1 cellular context compared by ENCODE assay signal in the genomic region with DNA sequence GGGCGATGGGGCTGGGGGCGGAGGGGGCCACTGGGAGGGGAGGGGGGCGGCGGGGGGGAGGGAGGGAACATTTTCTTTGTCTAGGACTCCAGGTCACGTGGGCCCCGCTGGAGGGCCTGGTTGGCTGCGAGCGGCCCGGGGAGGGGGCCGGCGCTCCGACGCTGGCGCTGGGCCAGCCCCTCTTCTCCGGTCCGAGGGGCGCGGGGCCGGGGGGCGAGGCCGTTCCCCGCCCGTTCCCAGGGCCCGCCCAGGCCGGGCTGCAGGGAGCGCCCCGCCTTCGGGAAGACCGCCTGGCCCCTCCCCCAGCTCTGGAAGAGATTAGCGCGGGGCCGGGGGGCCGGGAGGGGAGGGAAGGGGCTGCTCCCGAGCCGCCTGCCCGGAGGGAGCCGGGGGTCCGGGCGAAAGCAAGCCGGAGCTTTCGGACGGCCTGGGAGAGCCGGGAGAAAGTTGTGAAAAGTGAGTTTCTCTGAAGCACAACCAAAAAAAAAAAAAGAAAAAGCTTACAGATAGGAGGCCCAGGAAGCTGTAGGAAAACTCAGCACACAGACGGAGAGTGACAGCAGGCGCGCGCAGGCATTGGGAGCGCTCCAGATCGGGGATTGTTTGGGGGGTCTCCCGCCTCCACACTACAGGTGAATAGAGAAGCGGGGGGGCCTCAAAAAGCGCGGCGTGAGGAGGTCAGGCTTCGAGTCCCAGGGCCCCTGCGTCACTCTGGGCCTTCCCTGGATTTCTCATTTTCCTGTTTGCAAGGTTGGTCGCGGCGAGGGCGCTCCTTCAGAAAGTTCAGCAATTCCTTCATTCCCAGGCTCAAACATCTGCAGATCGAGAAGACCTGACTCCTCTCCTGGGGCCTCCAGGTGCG.
A peak's percentile ranks its signal among the peaks of the same experiment; 100 is the strongest.
TF ChIP-seq lines count a peak whose summit lies in the region.

No MANE protein-coding gene starts in this region.

TF ChIP-seq in HepG2, 621 proteins besides CTCF, POLR2A, EP300 and RAD21 (continued from another document and continues in another):
- TF ChIP-seq HMGXB3 (CRISPR knock-in tag; IDR thresholded peaks at IDR 0.05; ENCODE audit: borderline replicate concordance) = no peak
- TF ChIP-seq ZFP41 (CRISPR knock-in tag; IDR thresholded peaks at IDR 0.05; ENCODE audit: borderline replicate concordance) = no peak
- no peak for TF ChIP-seq TCF7 (IDR thresholded peaks at IDR 0.05; ENCODE audit: low read depth)
- no peak for TF ChIP-seq RFX5 (IDR thresholded peaks at IDR 0.05; ENCODE audit: low read depth, low read length)
- TF ChIP-seq HMG20B (CRISPR knock-in tag; conservative IDR thresholded peaks at IDR 0.05) = no peak
- TF ChIP-seq THAP7 (CRISPR knock-in tag; IDR thresholded peaks at IDR 0.05) = no peak
- no peak for TF ChIP-seq U2AF1 (optimal IDR thresholded peaks at IDR 0.05; ENCODE audit: low read depth, low read length)
- TF ChIP-seq NFKB2 (CRISPR knock-in tag; IDR thresholded peaks at IDR 0.05; ENCODE audit: borderline replicate concordance) = no peak
- no peak for TF ChIP-seq XBP1 (CRISPR knock-in tag; IDR thresholded peaks at IDR 0.05)
- TF ChIP-seq IRF2 (CRISPR knock-in tag; IDR thresholded peaks at IDR 0.05) = no peak
- TF ChIP-seq MTA1 (CRISPR knock-in tag; IDR thresholded peaks at IDR 0.05; ENCODE audit: borderline replicate concordance) = no peak
- peak; percentile 66 for TF ChIP-seq SP5 (CRISPR knock-in tag; IDR thresholded peaks at IDR 0.05; ENCODE audit: borderline replicate concordance, low read depth)
- peak; percentile 4 for TF ChIP-seq ZEB1 (IDR thresholded peaks at IDR 0.05; ENCODE audit: insufficient replicate concordance, low read depth)
- no peak for TF ChIP-seq SETDB1 (CRISPR knock-in tag; IDR thresholded peaks at IDR 0.05; ENCODE audit: borderline replicate concordance)
- no peak for TF ChIP-seq NFATC3 (CRISPR knock-in tag; IDR thresholded peaks at IDR 0.05)
- no peak for TF ChIP-seq SRSF1 (optimal IDR thresholded peaks at IDR 0.05; ENCODE audit: low read depth, low read length)
- no peak for TF ChIP-seq ZNF782 (CRISPR knock-in tag; IDR thresholded peaks at IDR 0.05; ENCODE audit: borderline replicate concordance)
- no peak for TF ChIP-seq RXRB (CRISPR knock-in tag; IDR thresholded peaks at IDR 0.05; ENCODE audit: borderline replicate concordance)
- peak; percentile 60; the same call in 1 of the 2 replicates for TF ChIP-seq NFYB (CRISPR knock-in tag; IDR thresholded peaks at IDR 0.05)
- TF ChIP-seq, protein P1, sequence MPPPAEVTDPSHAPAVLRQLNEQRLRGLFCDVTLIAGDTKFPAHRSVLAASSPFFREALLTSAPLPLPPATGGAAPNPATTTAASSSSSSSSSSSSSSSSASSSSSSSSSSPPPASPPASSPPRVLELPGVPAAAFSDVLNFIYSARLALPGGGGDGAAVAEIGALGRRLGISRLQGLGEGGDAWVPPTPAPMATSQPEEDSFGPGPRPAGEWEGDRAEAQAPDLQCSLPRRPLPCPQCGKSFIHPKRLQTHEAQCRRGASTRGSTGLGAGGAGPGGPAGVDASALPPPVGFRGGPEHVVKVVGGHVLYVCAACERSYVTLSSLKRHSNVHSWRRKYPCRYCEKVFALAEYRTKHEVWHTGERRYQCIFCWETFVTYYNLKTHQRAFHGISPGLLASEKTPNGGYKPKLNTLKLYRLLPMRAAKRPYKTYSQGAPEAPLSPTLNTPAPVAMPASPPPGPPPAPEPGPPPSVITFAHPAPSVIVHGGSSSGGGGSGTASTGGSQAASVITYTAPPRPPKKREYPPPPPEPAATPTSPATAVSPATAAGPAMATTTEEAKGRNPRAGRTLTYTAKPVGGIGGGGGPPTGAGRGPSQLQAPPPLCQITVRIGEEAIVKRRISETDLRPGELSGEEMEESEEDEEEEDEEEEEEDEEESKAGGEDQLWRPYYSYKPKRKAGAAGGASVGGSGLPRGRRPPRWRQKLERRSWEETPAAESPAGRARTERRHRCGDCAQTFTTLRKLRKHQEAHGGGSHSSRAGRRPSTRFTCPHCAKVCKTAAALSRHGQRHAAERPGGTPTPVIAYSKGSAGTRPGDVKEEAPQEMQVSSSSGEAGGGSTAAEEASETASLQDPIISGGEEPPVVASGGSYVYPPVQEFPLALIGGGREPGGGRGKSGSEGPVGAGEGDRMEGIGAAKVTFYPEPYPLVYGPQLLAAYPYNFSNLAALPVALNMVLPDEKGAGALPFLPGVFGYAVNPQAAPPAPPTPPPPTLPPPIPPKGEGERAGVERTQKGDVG (CRISPR knock-in tag; IDR thresholded peaks at IDR 0.05; ENCODE audit: borderline replicate concordance) = peak; percentile 27; the same call in 1 of the 2 replicates
- TF ChIP-seq DR1 (CRISPR knock-in tag; IDR thresholded peaks at IDR 0.05) = no peak; the same call in 1 of the 2 replicates
- TF ChIP-seq ZNF253 (CRISPR knock-in tag; IDR thresholded peaks at IDR 0.05; ENCODE audit: borderline replicate concordance) = no peak
- TF ChIP-seq ZMAT3 (CRISPR knock-in tag; conservative IDR thresholded peaks at IDR 0.05) = no peak
- 0 out of 2 replicates have a peak, but pooled peaks have one; percentile 10 for TF ChIP-seq ZNF724P (CRISPR knock-in tag; IDR thresholded peaks at IDR 0.05; ENCODE audit: borderline replicate concordance)
- TF ChIP-seq, protein P2, sequence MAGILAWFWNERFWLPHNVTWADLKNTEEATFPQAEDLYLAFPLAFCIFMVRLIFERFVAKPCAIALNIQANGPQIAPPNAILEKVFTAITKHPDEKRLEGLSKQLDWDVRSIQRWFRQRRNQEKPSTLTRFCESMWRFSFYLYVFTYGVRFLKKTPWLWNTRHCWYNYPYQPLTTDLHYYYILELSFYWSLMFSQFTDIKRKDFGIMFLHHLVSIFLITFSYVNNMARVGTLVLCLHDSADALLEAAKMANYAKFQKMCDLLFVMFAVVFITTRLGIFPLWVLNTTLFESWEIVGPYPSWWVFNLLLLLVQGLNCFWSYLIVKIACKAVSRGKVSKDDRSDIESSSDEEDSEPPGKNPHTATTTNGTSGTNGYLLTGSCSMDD (CRISPR knock-in tag; IDR thresholded peaks at IDR 0.05) = no peak
- no peak for TF ChIP-seq ZSCAN21 (CRISPR knock-in tag; IDR thresholded peaks at IDR 0.05; ENCODE audit: borderline replicate concordance)
- TF ChIP-seq KLF13 (CRISPR knock-in tag; IDR thresholded peaks at IDR 0.05) = no peak
- TF ChIP-seq ZNF343 (CRISPR knock-in tag; IDR thresholded peaks at IDR 0.05) = no peak
- TF ChIP-seq, protein P3, sequence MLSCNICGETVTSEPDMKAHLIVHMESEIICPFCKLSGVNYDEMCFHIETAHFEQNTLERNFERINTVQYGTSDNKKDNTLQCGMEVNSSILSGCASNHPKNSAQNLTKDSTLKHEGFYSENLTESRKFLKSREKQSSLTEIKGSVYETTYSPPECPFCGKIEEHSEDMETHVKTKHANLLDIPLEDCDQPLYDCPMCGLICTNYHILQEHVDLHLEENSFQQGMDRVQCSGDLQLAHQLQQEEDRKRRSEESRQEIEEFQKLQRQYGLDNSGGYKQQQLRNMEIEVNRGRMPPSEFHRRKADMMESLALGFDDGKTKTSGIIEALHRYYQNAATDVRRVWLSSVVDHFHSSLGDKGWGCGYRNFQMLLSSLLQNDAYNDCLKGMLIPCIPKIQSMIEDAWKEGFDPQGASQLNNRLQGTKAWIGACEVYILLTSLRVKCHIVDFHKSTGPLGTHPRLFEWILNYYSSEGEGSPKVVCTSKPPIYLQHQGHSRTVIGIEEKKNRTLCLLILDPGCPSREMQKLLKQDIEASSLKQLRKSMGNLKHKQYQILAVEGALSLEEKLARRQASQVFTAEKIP (CRISPR knock-in tag; IDR thresholded peaks at IDR 0.05; ENCODE audit: borderline replicate concordance) = no peak
- TF ChIP-seq, protein P4, sequence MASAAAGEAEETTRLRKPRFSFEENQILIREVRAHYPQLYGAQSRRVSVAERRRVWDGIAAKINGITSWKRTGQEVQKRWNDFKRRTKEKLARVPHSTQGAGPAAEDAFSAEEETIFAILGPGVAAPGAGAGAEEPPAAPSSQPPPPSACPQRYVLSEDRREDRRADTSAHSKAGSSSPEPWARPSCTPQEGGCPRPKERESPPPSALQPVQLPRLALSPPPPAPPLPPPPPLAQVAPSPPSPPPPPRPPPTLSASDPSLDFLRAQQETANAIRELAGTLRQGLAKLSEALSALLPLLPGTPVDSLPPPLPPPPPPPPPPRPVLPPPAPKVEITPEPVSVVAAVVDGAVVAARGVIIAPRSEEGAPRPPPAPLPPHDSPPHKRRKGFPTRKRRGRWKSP (CRISPR knock-in tag; IDR thresholded peaks at IDR 0.05) = 0 out of 2 replicates have a peak, but pooled peaks have one; percentile 35
- no peak for TF ChIP-seq ZNF205 (CRISPR knock-in tag; IDR thresholded peaks at IDR 0.05)
- TF ChIP-seq ZFP62 (CRISPR knock-in tag; IDR thresholded peaks at IDR 0.05) = no peak
- 0 out of 2 replicates have a peak, but pooled peaks have one; percentile 25 for TF ChIP-seq ZNF280D (CRISPR knock-in tag; IDR thresholded peaks at IDR 0.05)
- no peak for TF ChIP-seq ZNF335 (CRISPR knock-in tag; IDR thresholded peaks at IDR 0.05)
- TF ChIP-seq MXD1 (CRISPR knock-in tag; IDR thresholded peaks at IDR 0.05) = no peak
- TF ChIP-seq POGZ (CRISPR knock-in tag; IDR thresholded peaks at IDR 0.05) = peak; percentile 34
- no peak for TF ChIP-seq ZC3H13 (CRISPR knock-in tag; IDR thresholded peaks at IDR 0.05)
- TF ChIP-seq ZNF644 (CRISPR knock-in tag; IDR thresholded peaks at IDR 0.05; ENCODE audit: low read depth) = no peak
- no peak; the same call in 1 of the 2 replicates for TF ChIP-seq ZNF670 (CRISPR knock-in tag; IDR thresholded peaks at IDR 0.05; ENCODE audit: borderline replicate concordance)
- TF ChIP-seq SKI (IDR thresholded peaks at IDR 0.05; ENCODE audit: partially characterized antibody) = no peak
- no peak for TF ChIP-seq ZNF678 (CRISPR knock-in tag; IDR thresholded peaks at IDR 0.05)
- no peak; the same call in 1 of the 2 replicates for TF ChIP-seq ESRRA (CRISPR knock-in tag; IDR thresholded peaks at IDR 0.05; ENCODE audit: low read depth)
- TF ChIP-seq, protein P5, sequence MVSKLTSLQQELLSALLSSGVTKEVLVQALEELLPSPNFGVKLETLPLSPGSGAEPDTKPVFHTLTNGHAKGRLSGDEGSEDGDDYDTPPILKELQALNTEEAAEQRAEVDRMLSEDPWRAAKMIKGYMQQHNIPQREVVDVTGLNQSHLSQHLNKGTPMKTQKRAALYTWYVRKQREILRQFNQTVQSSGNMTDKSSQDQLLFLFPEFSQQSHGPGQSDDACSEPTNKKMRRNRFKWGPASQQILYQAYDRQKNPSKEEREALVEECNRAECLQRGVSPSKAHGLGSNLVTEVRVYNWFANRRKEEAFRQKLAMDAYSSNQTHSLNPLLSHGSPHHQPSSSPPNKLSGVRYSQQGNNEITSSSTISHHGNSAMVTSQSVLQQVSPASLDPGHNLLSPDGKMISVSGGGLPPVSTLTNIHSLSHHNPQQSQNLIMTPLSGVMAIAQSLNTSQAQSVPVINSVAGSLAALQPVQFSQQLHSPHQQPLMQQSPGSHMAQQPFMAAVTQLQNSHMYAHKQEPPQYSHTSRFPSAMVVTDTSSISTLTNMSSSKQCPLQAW (CRISPR knock-in tag; IDR thresholded peaks at IDR 0.05) = no peak; the same call in 1 of the 2 replicates
